ENCODE assay signal across 8 cellular contexts in the genomic region with DNA sequence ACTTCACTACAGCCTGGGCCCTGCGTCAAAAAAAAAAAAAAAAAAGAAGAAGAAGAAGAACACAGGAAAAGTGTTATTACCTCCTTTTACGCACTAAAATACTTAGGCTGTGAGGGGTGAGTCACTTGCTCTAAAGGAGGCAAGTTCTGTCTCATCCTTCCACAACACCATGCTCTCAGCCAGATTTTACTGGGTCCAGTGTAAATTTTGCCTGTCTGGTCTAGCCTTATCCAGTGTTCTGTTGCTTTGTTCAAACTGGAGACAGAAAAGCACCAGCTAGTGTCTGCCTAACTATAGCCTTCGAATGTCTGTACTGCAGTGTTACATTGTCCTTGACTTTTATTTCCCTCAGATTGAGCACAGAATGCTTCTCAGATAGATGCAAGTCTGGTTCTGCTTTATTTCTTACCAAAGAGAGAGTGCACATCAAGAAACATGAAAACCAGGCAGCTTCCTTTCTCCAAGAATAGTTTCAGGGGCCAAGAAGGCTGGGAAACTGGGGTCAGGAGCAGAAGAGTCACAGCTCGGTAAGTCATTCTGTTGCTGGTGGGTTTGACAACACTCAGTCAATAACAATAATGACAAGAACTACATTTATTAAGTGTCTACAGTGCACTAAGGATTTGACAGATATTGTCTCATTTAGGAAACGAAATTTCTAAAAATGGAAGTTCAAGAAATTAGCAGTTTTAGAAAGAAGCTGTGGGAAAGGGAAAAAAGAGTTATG. TPM values are rescaled to one million over a fixed set of nuclear protein-coding genes. Genes with fewer than 3 reads are reported as not detected.
DNase-seq lines count a peak whose midpoint lies in the region; ATAC-seq and TF ChIP-seq lines count a peak whose summit lies in the region.

No MANE protein-coding gene starts in this region.

- peak overlapping the region; percentile 69 for H3K4me2 ChIP-seq in OCI-LY7 (ENCODE audit: low read length)

- H3K27me3 ChIP-seq in gastroesophageal sphincter: no peaks in the 10 kb centered on the region

- WGBS in gastroesophageal sphincter (ENCODE audit: low coverage in 1 of 2), 2 donors: 63 to 70% methylated on average over 4 to 5 of the region's 5 CpGs

- H3K4me3 Mint-ChIP-seq in activated T-helper 1 cell treated with anti-CD3 and anti-CD28 coated beads, Interleukin-12 subunit alpha, Interleukin-12 subunit beta, Interleukin-2, Interleukin-4 antibody, amounts not matched to agents 30 ng/mL and 10 ng/mL and 1 ng/mL, durations not matched to agents 14 hours and 24 hours and 36 hours: no peak overlapping the region

- no peaks in the 10 kb centered on the region for H3K36me3 Mint-ChIP-seq in activated T-helper 1 cell treated with anti-CD3 and anti-CD28 coated beads, Interleukin-12 subunit alpha, Interleukin-12 subunit beta, Interleukin-2, Interleukin-4 antibody, amounts not matched to agents 30 ng/mL and 10 ng/mL and 1 ng/mL, durations not matched to agents 14 hours and 24 hours and 36 hours (ENCODE audit: low read depth)

- peak overlapping the region; percentile 69; the same call in 1 of the 2 replicates for H2AFZ ChIP-seq in OCI-LY7 (ENCODE audit: low read length)

- DNase-seq in OCI-LY7 (ENCODE audit: low spot score) (peak; percentile 28), pons (ENCODE audit: low spot score) (peak; percentile 14), GM20000 (ENCODE audit: low spot score) (no peak), NCI-H2029 treated with DMSO at 0.1 percent for 48 hours (lab: John Stamatoyannopoulos, UW) (no peak)
- no peak for DNase-seq in activated T-helper 1 cell treated with anti-CD3 and anti-CD28 coated beads, Interleukin-12 subunit alpha, Interleukin-12 subunit beta, Interleukin-2, Interleukin-4 antibody, amounts not matched to agents 30 ng/mL and 10 ng/mL and 1 ng/mL, durations not matched to agents 14 hours and 24 hours and 36 hours (ENCODE audit: low spot score)

- no peaks in the 10 kb centered on the region for H3K79me2 ChIP-seq in OCI-LY7 (ENCODE audit: insufficient read depth, low read depth, low read length)

- ATAC-seq in GM18519 (IDR thresholded peaks at IDR 0.05; ENCODE audit: low FRiP score, unreplicated experiment) (peak; percentile 48), HG02852 (IDR thresholded peaks at IDR 0.05; ENCODE audit: unreplicated experiment) (peak; percentile 49), gastroesophageal sphincter (no peak)

- CTCF ChIA-PET in OCI-LY7 (lab: Charles Lee; ENCODE audit: unreplicated experiment): no interaction called here

- TF ChIP-seq POLR2A in gastroesophageal sphincter (IDR thresholded peaks at IDR 0.05): no peak

- peak overlapping the region; percentile 50 for H3K4me3 ChIP-seq in OCI-LY7 (ENCODE audit: low read depth, low read length, poor library complexity, severe bottlenecking)
- no peak overlapping the region for H3K4me3 ChIP-seq in gastroesophageal sphincter

- H3K9me3 ChIP-seq in OCI-LY7 (ENCODE audit: low read length) (no peaks in the 10 kb centered on the region), gastroesophageal sphincter (no peaks in the 10 kb centered on the region)

- no peaks in the 10 kb centered on the region for H3K9me2 ChIP-seq in OCI-LY7 (ENCODE audit: insufficient read depth, low read length)

- H3K27me3 Mint-ChIP-seq in activated T-helper 1 cell treated with anti-CD3 and anti-CD28 coated beads, Interleukin-12 subunit alpha, Interleukin-12 subunit beta, Interleukin-2, Interleukin-4 antibody, amounts not matched to agents 30 ng/mL and 10 ng/mL and 1 ng/mL, durations not matched to agents 14 hours and 24 hours and 36 hours (ENCODE audit: insufficient read depth): peaks cover 24% of the 10 kb centered on the region

- H3K27ac ChIP-seq in OCI-LY7 (ENCODE audit: low read depth, low read length, poor library complexity, severe bottlenecking) (peak overlapping the region; percentile 53), gastroesophageal sphincter (peak overlapping the region in 2 of 4 donors; percentile 17 to 31)

- H3K4me1 ChIP-seq in OCI-LY7 (ENCODE audit: insufficient read depth, low read length, poor library complexity, severe bottlenecking) (peaks cover 39% of the 10 kb centered on the region), gastroesophageal sphincter (no peaks in the 10 kb centered on the region)

- no peak overlapping the region for H3K27ac Mint-ChIP-seq in activated T-helper 1 cell treated with anti-CD3 and anti-CD28 coated beads, Interleukin-12 subunit alpha, Interleukin-12 subunit beta, Interleukin-2, Interleukin-4 antibody, amounts not matched to agents 30 ng/mL and 10 ng/mL and 1 ng/mL, durations not matched to agents 14 hours and 24 hours and 36 hours

- H3K36me3 ChIP-seq in OCI-LY7 (ENCODE audit: insufficient read depth, low read length) (no peaks in the 10 kb centered on the region), gastroesophageal sphincter (no peaks in the 10 kb centered on the region)

- BruUV-seq in OCI-LY7 (replicated peaks; lab: Mats Ljungman, UMichigan): no TSS peak

- no peaks in the 10 kb centered on the region for H3K9me3 Mint-ChIP-seq in activated T-helper 1 cell treated with anti-CD3 and anti-CD28 coated beads, Interleukin-12 subunit alpha, Interleukin-12 subunit beta, Interleukin-2, Interleukin-4 antibody, amounts not matched to agents 30 ng/mL and 10 ng/mL and 1 ng/mL, durations not matched to agents 14 hours and 24 hours and 36 hours

- TF ChIP-seq CTCF in OCI-LY7 (conservative IDR thresholded peaks at IDR 0.05; ENCODE audit: low read length): no peak
- no peak for TF ChIP-seq CTCF in gastroesophageal sphincter (IDR thresholded peaks at IDR 0.05)
- no peak for TF ChIP-seq CTCF in GM20000 (IDR thresholded peaks at IDR 0.05; ENCODE audit: extremely low read depth, missing control alignments)

- POLR2A ChIA-PET in OCI-LY7 (lab: Charles Lee): interaction anchor here (0.6 to 2.8 kb wide), 11 partner anchors 7 to 131 kb away, joined by 3 to 12 read pairs (median 4); no protein-coding TSS in a partner anchor

- TF ChIP-seq EP300 in gastroesophageal sphincter (IDR thresholded peaks at IDR 0.05): no peak

- H4K20me1 ChIP-seq in OCI-LY7 (ENCODE audit: insufficient read depth, low read length): no peaks in the 10 kb centered on the region

- peaks cover 18% of the 10 kb centered on the region for H3K4me1 Mint-ChIP-seq in activated T-helper 1 cell treated with anti-CD3 and anti-CD28 coated beads, Interleukin-12 subunit alpha, Interleukin-12 subunit beta, Interleukin-2, Interleukin-4 antibody, amounts not matched to agents 30 ng/mL and 10 ng/mL and 1 ng/mL, durations not matched to agents 14 hours and 24 hours and 36 hours (ENCODE audit: low read depth)

- intact Hi-C loops in OCI-LY7 (cut with micrococcal nuclease; ENCODE audit: unreplicated experiment): no loop called here
- intact Hi-C loops in activated T-helper 1 cell treated with anti-CD3 and anti-CD28 coated beads, Interleukin-12 subunit alpha, Interleukin-12 subunit beta, Interleukin-2, Interleukin-4 antibody, amounts not matched to agents 30 ng/mL and 10 ng/mL and 1 ng/mL, durations not matched to agents 14 hours and 24 hours and 36 hours (cut with micrococcal nuclease): no loop called here

RNA-seq across cellular contexts. Expression of a gene that starts 3.1 kb away (rescaled TPM):
- not detected in 2 replicates for total RNA-seq in OCI-LY7 (2014; rRNA removed; shearing (Covaris generic))
- total RNA-seq in OCI-LY7 (2022) (not detected in 2 replicates), gastroesophageal sphincter (not detected)
- total RNA-seq in activated T-helper 1 cell treated with anti-CD3 and anti-CD28 coated beads, Interleukin-12 subunit alpha, Interleukin-12 subunit beta, Interleukin-2, Interleukin-4 antibody, amounts not matched to agents 30 ng/mL and 10 ng/mL and 1 ng/mL, durations not matched to agents 14 hours and 24 hours and 36 hours: not detected in 2 replicates

RNA-seq across cellular contexts. Expression of a gene that starts 59.2 kb away (rescaled TPM):
- 37.6 and 52.5 TPM in 2 replicates for total RNA-seq in OCI-LY7 (2014; rRNA removed; shearing (Covaris generic))
- total RNA-seq in OCI-LY7 (2022): 101 and 112 TPM in 2 replicates
- total RNA-seq in gastroesophageal sphincter: 1 to 10 TPM; 1.4 to 5.8 (median 3.0) TPM
- 28.1 and 31.8 TPM in 2 replicates for total RNA-seq in activated T-helper 1 cell treated with anti-CD3 and anti-CD28 coated beads, Interleukin-12 subunit alpha, Interleukin-12 subunit beta, Interleukin-2, Interleukin-4 antibody, amounts not matched to agents 30 ng/mL and 10 ng/mL and 1 ng/mL, durations not matched to agents 14 hours and 24 hours and 36 hours

RNA-seq across cellular contexts. Expression of a gene that starts 59.6 kb away (rescaled TPM):
- total RNA-seq in OCI-LY7 (2014; rRNA removed; shearing (Covaris generic)): 37.0 and 48.9 TPM in 2 replicates
- total RNA-seq in OCI-LY7 (2022) (62.4 and 70.7 TPM in 2 replicates), gastroesophageal sphincter (10 to 100 TPM; 11.2 to 16.7 (median 14.1) TPM)
- 27.8 and 31.0 TPM in 2 replicates for total RNA-seq in activated T-helper 1 cell treated with anti-CD3 and anti-CD28 coated beads, Interleukin-12 subunit alpha, Interleukin-12 subunit beta, Interleukin-2, Interleukin-4 antibody, amounts not matched to agents 30 ng/mL and 10 ng/mL and 1 ng/mL, durations not matched to agents 14 hours and 24 hours and 36 hours

Comparison
In these comparisons a context has a peak if more than half of its experiments do, and no peak if none do; other contexts are left out.
1. DNase-seq: peak in OCI-LY7 (single experiment) and pons (single experiment); none in GM20000 (single experiment), NCI-H2029 treated with DMSO at 0.1 percent for 48 hours (single experiment) and activated T-helper 1 cell treated with anti-CD3 and anti-CD28 coated beads, Interleukin-12 subunit alpha, Interleukin-12 subunit beta, Interleukin-2, Interleukin-4 antibody, amounts not matched to agents 30 ng/mL and 10 ng/mL and 1 ng/mL, durations not matched to agents 14 hours and 24 hours and 36 hours (single experiment).